In genomic region chr17:37187262-37187661, GRCh38 we compare ENCODE assay signal across 20 cellular contexts.
"Had no signal": no experiment of that assay in that cellular context is flagged by ENCODE, and none has a peak within 500 bp of the region (broad histone marks: within the 10 kb centered on the region; RNA-seq: fewer than 3 reads in every experiment).

No MANE protein-coding gene starts in this region.

- ATAC-seq: left lung, T-helper 17 cell had no signal

- H3K4me3 ChIP-seq: esophagus squamous epithelium, left lung, thyroid gland had no signal

- H3K27me3 ChIP-seq: esophagus squamous epithelium, left lung, thyroid gland had no signal

- H3K4me1 ChIP-seq: esophagus squamous epithelium, left lung, thyroid gland had no signal

- H3K27ac Mint-ChIP-seq: activated naive CD4-positive, alpha-beta T cell treated with anti-CD3 and anti-CD28 coated beads for 36 hours; activated T-helper 2 cell treated with anti-CD3 and anti-CD28 coated beads, Interferon-gamma antibody, Interleukin-2, Interleukin-4, amounts not matched to agents 10 μg/mL and 5 μg/mL and 100 μg/mL, durations not matched to agents 14 hours and 24 hours and 36 hours; dendritic cell treated with granulocyte-macrophage colony-stimulating factor and Interleukin-4, amounts not matched to agents 40 ng/mL and 50 ng/mL, for 4 days; nephron progenitor cell; T-helper 17 cell had no signal

- H3K4me3 Mint-ChIP-seq: activated naive CD4-positive, alpha-beta T cell treated with anti-CD3 and anti-CD28 coated beads for 36 hours; dendritic cell treated with granulocyte-macrophage colony-stimulating factor and Interleukin-4, amounts not matched to agents 40 ng/mL and 50 ng/mL, for 4 days; nephron progenitor cell; T-helper 17 cell had no signal

- H3K9me3 Mint-ChIP-seq: activated naive CD4-positive, alpha-beta T cell treated with anti-CD3 and anti-CD28 coated beads for 36 hours; activated T-helper 2 cell treated with anti-CD3 and anti-CD28 coated beads, Interferon-gamma antibody, Interleukin-2, Interleukin-4, amounts not matched to agents 10 μg/mL and 5 μg/mL and 100 μg/mL, durations not matched to agents 14 hours and 24 hours and 36 hours; dendritic cell treated with granulocyte-macrophage colony-stimulating factor and Interleukin-4, amounts not matched to agents 40 ng/mL and 50 ng/mL, for 4 days; nephron progenitor cell had no signal

- H3K9me3 ChIP-seq: esophagus squamous epithelium, left lung, thyroid gland had no signal

- H3K27me3 Mint-ChIP-seq: dendritic cell treated with granulocyte-macrophage colony-stimulating factor and Interleukin-4, amounts not matched to agents 40 ng/mL and 50 ng/mL, for 4 days; T-helper 17 cell had no signal

- H3K4me1 Mint-ChIP-seq: nephron progenitor cell, T-helper 17 cell had no signal

- DNase-seq: activated CD4-positive, alpha-beta T cell treated with anti-CD3 and anti-CD28 coated beads, Interleukin-2, amount 50 U/mL, for 48 hours; activated naive CD4-positive, alpha-beta T cell treated with anti-CD3 and anti-CD28 coated beads for 36 hours; aorta; cerebellar nuclear complex; effector memory CD4-positive, alpha-beta T cell; esophagus squamous epithelium; foreskin melanocyte; glutamatergic neuron; hypothalamus; left lung; nephron progenitor cell; stimulated activated CD4-positive, alpha-beta T cell treated with anti-CD3 and anti-CD28 coated beads, Interleukin-12 subunit alpha, Interleukin-12 subunit beta, amount 100 ng/mL, for 4 hours; stimulated activated CD4-positive, alpha-beta T cell treated with anti-CD3 and anti-CD28 coated beads, Interleukin-1b, Interleukin-23, amount 100 ng/mL, for 48 hours; stimulated activated CD8-positive, alpha-beta memory T cell treated with anti-CD3 and anti-CD28 coated beads, Interleukin-4, amount 100 ng/mL, for 48 hours; stimulated activated naive CD4-positive, alpha-beta T cell treated with Interleukin-2 at 50 U/mL for 16 hours; T-helper 17 cell; thyroid gland; WERI-Rb-1 had no signal

- H3K27ac ChIP-seq: esophagus squamous epithelium, left lung, thyroid gland, WERI-Rb-1 had no signal
